In genomic region chr9:133702798-133703570, GRCh38 we compare ENCODE assay signal across 10 cellular contexts. TPM values are rescaled to one million over a fixed set of nuclear protein-coding genes. Genes with fewer than 3 reads are reported as not detected.
DNase-seq lines count a peak whose midpoint lies in the region; ATAC-seq lines count a peak whose summit lies in the region.
"Had no signal": no experiment of that assay in that cellular context is flagged by ENCODE, and none has a peak within 500 bp of the region (broad histone marks: within the 10 kb centered on the region; RNA-seq: fewer than 3 reads in every experiment).

No MANE protein-coding gene starts in this region.

- no peak overlapping the region for H3K27ac Mint-ChIP-seq in activated CD8-positive, alpha-beta memory T cell treated with anti-CD3 and anti-CD28 coated beads, Interleukin-2, amount 10 ng/mL, durations not matched to agents 7 days and 5 days

- no peak for ATAC-seq in activated CD8-positive, alpha-beta memory T cell treated with anti-CD3 and anti-CD28 coated beads, Interleukin-2, amount 10 ng/mL, durations not matched to agents 7 days and 5 days
- ATAC-seq in left cardiac atrium (peak; percentile 5 to 11), GM18511 (IDR thresholded peaks at IDR 0.05; ENCODE audit: unreplicated experiment) (no peak)
- ATAC-seq: HCT116 had no signal

- peaks cover 11% of the 10 kb centered on the region for H3K27me3 Mint-ChIP-seq in activated CD8-positive, alpha-beta memory T cell treated with anti-CD3 and anti-CD28 coated beads, Interleukin-2, amount 10 ng/mL, durations not matched to agents 7 days and 5 days

- DNase-seq in NCI-H128 (lab: John Stamatoyannopoulos, UW; ENCODE audit: unreplicated experiment) (peak; percentile 43), left cardiac atrium (peak; percentile 26), NCI-H2196 treated with DMSO at 0.1 percent for 48 hours (lab: John Stamatoyannopoulos, UW; ENCODE audit: unreplicated experiment) (no peak), OCI-M1 (lab: John Stamatoyannopoulos, UW) (no peak), DMS114 treated with DMSO at 0.1 percent for 48 hours (lab: John Stamatoyannopoulos, UW; ENCODE audit: unreplicated experiment) (no peak)
- DNase-seq in activated CD8-positive, alpha-beta memory T cell treated with anti-CD3 and anti-CD28 coated beads, Interleukin-2, amount 10 ng/mL, durations not matched to agents 7 days and 5 days = no peak

- H3K4me3 Mint-ChIP-seq in activated CD8-positive, alpha-beta memory T cell treated with anti-CD3 and anti-CD28 coated beads, Interleukin-2, amount 10 ng/mL, durations not matched to agents 7 days and 5 days = peak overlapping the region; percentile 53

- CTCF ChIA-PET in activated CD8-positive, alpha-beta memory T cell treated with anti-CD3 and anti-CD28 coated beads, Interleukin-2, amount 10 ng/mL, durations not matched to agents 7 days and 5 days (lab: Charles Lee) = no interaction called here

- peak overlapping the region in 5 of 7 experiments; percentile 0 to 24 (median 20) for H3K4me3 ChIP-seq in skin epidermis
- H3K4me3 ChIP-seq: lung had no signal

- peaks cover 24% of the 10 kb centered on the region for H3K4me1 Mint-ChIP-seq in activated CD8-positive, alpha-beta memory T cell treated with anti-CD3 and anti-CD28 coated beads, Interleukin-2, amount 10 ng/mL, durations not matched to agents 7 days and 5 days

- no peaks in the 10 kb centered on the region for H3K36me3 Mint-ChIP-seq in activated CD8-positive, alpha-beta memory T cell treated with anti-CD3 and anti-CD28 coated beads, Interleukin-2, amount 10 ng/mL, durations not matched to agents 7 days and 5 days

- no peaks in the 10 kb centered on the region for H3K9me3 Mint-ChIP-seq in activated CD8-positive, alpha-beta memory T cell treated with anti-CD3 and anti-CD28 coated beads, Interleukin-2, amount 10 ng/mL, durations not matched to agents 7 days and 5 days (ENCODE audit: low read depth)

- intact Hi-C loops in left cardiac atrium (cut with DNase I) = no loop called here

- H3K27ac ChIP-seq in skin epidermis = peak overlapping the region in 16 of 21 experiments; percentile 25 to 90 (median 66)

RNA-seq across cellular contexts. Expression of gene SARDH, which starts 35.2 kb away (rescaled TPM):
- total RNA-seq in activated CD8-positive, alpha-beta memory T cell treated with anti-CD3 and anti-CD28 coated beads, Interleukin-2, amount 10 ng/mL, durations not matched to agents 7 days and 5 days = under 1 TPM; 0.38 to 0.56 TPM
- total RNA-seq in left cardiac atrium = 1 to 10 TPM in 1 of 2 donors, under 1 TPM in 1; 0.88 to 1.4 TPM

Comparison
In these comparisons a context has a peak if more than half of its experiments do, and no peak if none do; other contexts are left out.
1. DNase-seq: peak in NCI-H128 (single experiment) and left cardiac atrium (single experiment); none in activated CD8-positive, alpha-beta memory T cell treated with anti-CD3 and anti-CD28 coated beads, Interleukin-2, amount 10 ng/mL, durations not matched to agents 7 days and 5 days (single experiment), NCI-H2196 treated with DMSO at 0.1 percent for 48 hours (single experiment), OCI-M1 (single experiment) and DMS114 treated with DMSO at 0.1 percent for 48 hours (single experiment).
2. ATAC-seq: peak in left cardiac atrium (2 of 2); none in activated CD8-positive, alpha-beta memory T cell treated with anti-CD3 and anti-CD28 coated beads, Interleukin-2, amount 10 ng/mL, durations not matched to agents 7 days and 5 days (single experiment) and GM18511 (single experiment).